In the genomic region with DNA sequence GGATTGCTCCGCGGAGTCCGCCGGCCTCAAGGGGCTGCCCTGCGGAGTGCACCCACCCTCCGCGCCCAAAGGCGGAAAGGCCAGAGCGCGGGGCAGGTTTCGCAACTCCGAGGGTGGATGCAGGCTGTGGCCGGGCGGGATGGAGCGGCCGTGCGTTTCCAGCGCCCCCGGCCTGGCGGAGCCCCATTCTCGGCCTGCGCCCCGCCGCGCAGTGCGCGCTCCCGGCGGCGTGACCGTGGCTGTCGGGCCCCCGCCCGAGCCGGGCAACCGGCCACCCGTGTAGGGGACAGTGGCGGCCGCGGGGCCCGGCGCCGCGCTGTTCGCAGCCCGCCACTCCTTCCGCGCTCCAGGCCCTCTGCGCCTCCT, we compare ENCODE assay signal across 8 cellular contexts. TPM values are rescaled to one million over a fixed set of nuclear protein-coding genes. Genes with fewer than 3 reads are reported as not detected.
A peak's percentile ranks its signal among the peaks of the same experiment; 100 is the strongest.
DNase-seq lines count a peak whose midpoint lies in the region; ATAC-seq, FAIRE-seq and TF ChIP-seq lines count a peak whose summit lies in the region.

No MANE protein-coding gene starts in this region.

- peak overlapping the region; percentile 95 for H4K8ac ChIP-seq in trophoblast cell (ENCODE audit: low read depth, low read length)

- H2AK5ac ChIP-seq in trophoblast cell (ENCODE audit: low read length) = peak overlapping the region; percentile 90

- no CpG with 5 or more reads among the region's 49 CpGs for WGBS in trophoblast cell (ENCODE audit: extremely low coverage, insufficient coverage, insufficient read length)

- FAIRE-seq in H54 (lab: Jason Lieb, UNC) = no peak

- H3K4me2 ChIP-seq in trophoblast cell (ENCODE audit: low read length) = peak overlapping the region; percentile 95

- H2BK5ac ChIP-seq in trophoblast cell (ENCODE audit: low read depth, low read length, poor library complexity) = peak overlapping the region; percentile 74

- H3K4me1 ChIP-seq in trophoblast cell (ENCODE audit: control insufficient read depth in 1 of 2, insufficient read depth in 2 of 2, low read length in 2 of 2) = peaks cover 11 to 15% of the 10 kb centered on the region in 2 experiments

- H3K9ac ChIP-seq in trophoblast cell (ENCODE audit: low read length) = peak overlapping the region; percentile 90

- peak overlapping the region; percentile 97 for H4K91ac ChIP-seq in trophoblast cell (ENCODE audit: low read depth, low read length)

- H3K9me3 ChIP-seq in trophoblast cell (ENCODE audit: insufficient read depth, low read depth, low read length) = no peaks in the 10 kb centered on the region

- peaks cover 13% of the 10 kb centered on the region for H3K27me3 Mint-ChIP-seq in activated T-cell treated with anti-CD3 and anti-CD28 coated beads, Interleukin-2, amount 50 U/mL, for 24 hours
- H3K27me3 Mint-ChIP-seq in activated CD8-positive, alpha-beta T cell treated with anti-CD3 and anti-CD28 coated beads, Interleukin-2, amount 10 ng/mL, durations not matched to agents 7 days and 5 days (ENCODE audit: low read depth) = peaks cover 9% of the 10 kb centered on the region

- H2BK12ac ChIP-seq in trophoblast cell (ENCODE audit: low read length) = peak overlapping the region; percentile 51

- H3K36me3 Mint-ChIP-seq in activated T-cell treated with anti-CD3 and anti-CD28 coated beads, Interleukin-2, amount 50 U/mL, for 24 hours (ENCODE audit: low read depth) = peaks cover 15% of the 10 kb centered on the region
- peaks cover 4% of the 10 kb centered on the region for H3K36me3 Mint-ChIP-seq in activated CD8-positive, alpha-beta T cell treated with anti-CD3 and anti-CD28 coated beads, Interleukin-2, amount 10 ng/mL, durations not matched to agents 7 days and 5 days (ENCODE audit: low read depth)

- peaks cover 68% of the 10 kb centered on the region for H3K4me1 Mint-ChIP-seq in activated T-cell treated with anti-CD3 and anti-CD28 coated beads, Interleukin-2, amount 50 U/mL, for 24 hours (ENCODE audit: low read depth)
- H3K4me1 Mint-ChIP-seq in activated CD8-positive, alpha-beta T cell treated with anti-CD3 and anti-CD28 coated beads, Interleukin-2, amount 10 ng/mL, durations not matched to agents 7 days and 5 days (ENCODE audit: low read depth) = peaks cover 52% of the 10 kb centered on the region

- peak overlapping the region; percentile 91 for H2AFZ ChIP-seq in trophoblast cell (ENCODE audit: insufficient read depth, low read length, poor library complexity)

- POLR2A ChIA-PET in activated CD8-positive, alpha-beta T cell treated with anti-CD3 and anti-CD28 coated beads, Interleukin-2, amount 10 ng/mL, durations not matched to agents 7 days and 5 days (lab: Charles Lee) = interaction anchor here (1.2 to 3.2 kb wide), 3 partner anchors 20 to 255 kb away, joined by 3 to 11 read pairs (median 3); a partner anchor contains a TSS

- peaks cover 16% of the 10 kb centered on the region for H3K79me1 ChIP-seq in trophoblast cell (ENCODE audit: low read length)

- H3K27me3 ChIP-seq in trophoblast cell (ENCODE audit: insufficient read depth, low read length) = peaks cover 18% of the 10 kb centered on the region

- H3K4me3 ChIP-seq in trophoblast cell (ENCODE audit: low read depth, low read length) = peak overlapping the region; percentile 86

- H3K14ac ChIP-seq in trophoblast cell (ENCODE audit: low read length) = peak overlapping the region; percentile 95

- peak overlapping the region; percentile 75 for H3K27ac ChIP-seq in trophoblast cell (ENCODE audit: low read depth, low read length)

- peak overlapping the region; percentile 93 for H3K27ac Mint-ChIP-seq in activated T-cell treated with anti-CD3 and anti-CD28 coated beads, Interleukin-2, amount 50 U/mL, for 24 hours
- H3K27ac Mint-ChIP-seq in activated CD8-positive, alpha-beta T cell treated with anti-CD3 and anti-CD28 coated beads, Interleukin-2, amount 10 ng/mL, durations not matched to agents 7 days and 5 days = peak overlapping the region; percentile 89

- peak overlapping the region; percentile 89 for H4K12ac ChIP-seq in trophoblast cell (ENCODE audit: low read depth, low read length)

- ATAC-seq in HG03175 (IDR thresholded peaks at IDR 0.05; ENCODE audit: unreplicated experiment) = peak; percentile 26
- peak; percentile 21 for ATAC-seq in activated CD8-positive, alpha-beta T cell treated with anti-CD3 and anti-CD28 coated beads, Interleukin-2, amount 10 ng/mL, durations not matched to agents 7 days and 5 days

- no peak for TF ChIP-seq POLR2A in H54 (IDR thresholded peaks at IDR 0.05; ENCODE audit: low read depth, low read length)

- H3K18ac ChIP-seq in trophoblast cell (ENCODE audit: low read length) = peak overlapping the region; percentile 99

- DNase-seq in activated T-cell treated with anti-CD3 and anti-CD28 coated beads, Interleukin-2, amount 50 U/mL, for 24 hours = no peak
- no peak for DNase-seq in activated T-cell treated with anti-CD3 and anti-CD28 coated beads, Interleukin-2, amount 50 U/mL, for 1 hour
- no peak for DNase-seq in activated CD8-positive, alpha-beta T cell treated with anti-CD3 and anti-CD28 coated beads, Interleukin-2, amount 10 ng/mL, durations not matched to agents 7 days and 5 days
- DNase-seq in head of caudate nucleus = peak in 28 of 42 donors; percentile 16 to 71 (median 50)
- peak; percentile 40 to 72 for DNase-seq in trophoblast cell
- no peak for DNase-seq in H54 (ENCODE audit: insufficient read length, low spot score)
- DNase-seq in SIG-M5 treated with dmso at 0.1 percent for 504 hours (lab: John Stamatoyannopoulos, UW; ENCODE audit: unreplicated experiment) = no peak

- peaks cover 12% of the 10 kb centered on the region for H3K79me2 ChIP-seq in trophoblast cell (ENCODE audit: control insufficient read depth, insufficient read depth, low read length, poor library complexity)

- peak overlapping the region; percentile 93 for H3K4me3 Mint-ChIP-seq in activated T-cell treated with anti-CD3 and anti-CD28 coated beads, Interleukin-2, amount 50 U/mL, for 24 hours
- H3K4me3 Mint-ChIP-seq in activated CD8-positive, alpha-beta T cell treated with anti-CD3 and anti-CD28 coated beads, Interleukin-2, amount 10 ng/mL, durations not matched to agents 7 days and 5 days = peak overlapping the region; percentile 95

- CTCF ChIA-PET in activated CD8-positive, alpha-beta T cell treated with anti-CD3 and anti-CD28 coated beads, Interleukin-2, amount 10 ng/mL, durations not matched to agents 7 days and 5 days (lab: Charles Lee) = interaction anchor here (1.8 to 2.1 kb wide), 2 partner anchors 97 to 102 kb away, joined by 4 to 5 read pairs; no protein-coding TSS in a partner anchor

- intact Hi-C loops in head of caudate nucleus (cut with DNase I) = loop anchor here (2.0 to 10.0 kb wide), 2 partner anchors 101 to 471 kb away; a partner anchor contains a TSS

- H2BK120ac ChIP-seq in trophoblast cell (ENCODE audit: insufficient read depth, low read length, poor library complexity) = peak overlapping the region; percentile 96

- no peaks in the 10 kb centered on the region for H3K9me3 Mint-ChIP-seq in activated T-cell treated with anti-CD3 and anti-CD28 coated beads, Interleukin-2, amount 50 U/mL, for 24 hours
- no peaks in the 10 kb centered on the region for H3K9me3 Mint-ChIP-seq in activated CD8-positive, alpha-beta T cell treated with anti-CD3 and anti-CD28 coated beads, Interleukin-2, amount 10 ng/mL, durations not matched to agents 7 days and 5 days (ENCODE audit: insufficient read depth)

- no peak overlapping the region for H3K23ac ChIP-seq in trophoblast cell (ENCODE audit: low read length)

- H3K36me3 ChIP-seq in trophoblast cell (ENCODE audit: control insufficient read depth in 1 of 2, insufficient read depth in 2 of 2, low read length in 2 of 2) = no peaks in the 10 kb centered on the region

- H3K4ac ChIP-seq in trophoblast cell (ENCODE audit: low read depth, low read length) = peak overlapping the region; percentile 93

RNA-seq across cellular contexts. Expression of a gene that starts 0.3 kb away (rescaled TPM):
- 1 to 10 TPM; 7.2 to 7.4 TPM for total RNA-seq in activated CD8-positive, alpha-beta T cell treated with anti-CD3 and anti-CD28 coated beads, Interleukin-2, amount 10 ng/mL, durations not matched to agents 7 days and 5 days
- 11.2 TPM in 2 replicates for polyA plus RNA-seq in trophoblast cell (2013)

Comparison
In these comparisons a context has a peak if more than half of its experiments do, and no peak if none do; other contexts are left out.
1. DNase-seq: peak in head of caudate nucleus (28 of 42) and trophoblast cell (2 of 2); none in activated T-cell treated with anti-CD3 and anti-CD28 coated beads, Interleukin-2, amount 50 U/mL, for 24 hours (single experiment), activated T-cell treated with anti-CD3 and anti-CD28 coated beads, Interleukin-2, amount 50 U/mL, for 1 hour (single experiment), activated CD8-positive, alpha-beta T cell treated with anti-CD3 and anti-CD28 coated beads, Interleukin-2, amount 10 ng/mL, durations not matched to agents 7 days and 5 days (single experiment), H54 (single experiment) and SIG-M5 treated with dmso at 0.1 percent for 504 hours (single experiment).